ENCODE assay signal across 8 cellular contexts in genomic region chr2:240232961-240233890, GRCh38.
DNase-seq lines count a peak whose midpoint lies in the region; ATAC-seq and TF ChIP-seq lines count a peak whose summit lies in the region.

No MANE protein-coding gene starts in this region.

- peak; percentile 56; the same call in 2 of the 3 replicates for TF ChIP-seq CTCF in GM12872 (IDR thresholded peaks at IDR 0.05; ENCODE audit: insufficient read depth, low read depth, low read length)

- DNase-seq in NCI-H2107 (lab: John Stamatoyannopoulos, UW) = peak; percentile 48
- DNase-seq in activated CD4-positive, alpha-beta T cell treated with anti-CD3 and anti-CD28 coated beads for 1 hour = peak; percentile 58
- DNase-seq in central memory CD4-positive, alpha-beta T cell = peak; percentile 63
- DNase-seq in islet precursor cell = peak; percentile 92
- DNase-seq in stimulated activated CD4-positive, alpha-beta T cell treated with anti-CD3 and anti-CD28 coated beads, Interleukin-12 subunit alpha, Interleukin-12 subunit beta, amount 100 ng/mL, for 48 hours (ENCODE audit: low read depth in 2 of 3, low spot score in 1 of 3) = peak; percentile 65 to 77 (median 72)
- no peak for DNase-seq in NCI-H510A treated with DMSO at 0.1 percent for 48 hours (lab: John Stamatoyannopoulos, UW)

- ATAC-seq in HG03442 (IDR thresholded peaks at IDR 0.05; ENCODE audit: unreplicated experiment) = no peak
